In the genomic region with DNA sequence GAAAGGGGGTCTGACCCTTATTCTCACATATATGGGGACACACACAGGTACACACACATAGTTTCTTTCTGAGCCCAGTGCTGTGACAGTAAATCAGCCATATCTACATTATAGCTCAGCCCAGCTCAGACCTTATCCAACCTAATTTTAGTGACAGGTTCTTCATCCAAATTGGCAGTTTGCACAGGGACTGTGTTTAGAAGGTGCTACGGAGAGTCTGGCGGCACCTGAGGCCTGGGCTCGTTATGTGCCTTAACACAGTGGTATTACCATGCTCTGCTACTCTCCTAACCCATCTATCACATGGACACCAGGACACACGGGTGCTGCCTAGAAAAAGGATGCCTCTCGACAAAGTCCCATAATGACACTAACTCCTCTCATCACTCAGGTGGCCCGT, we compare ENCODE assay signal across 26 cellular contexts.
DNase-seq lines count a peak whose midpoint lies in the region; ATAC-seq, FAIRE-seq and TF ChIP-seq lines count a peak whose summit lies in the region.
"Had no signal": no experiment of that assay in that cellular context is flagged by ENCODE, and none has a peak within 500 bp of the region (broad histone marks: within the 10 kb centered on the region; RNA-seq: fewer than 3 reads in every experiment).

No MANE protein-coding gene starts in this region.

- 67 to 76% methylated on average over 6 of the region's 6 CpGs for WGBS in heart right ventricle, 2 donors
- 37 to 56% (median 55%) methylated on average over 6 of the region's 6 CpGs for WGBS in psoas muscle, 3 donors

- peak; percentile 18 for DNase-seq in NCI-H2227 (lab: John Stamatoyannopoulos, UW; ENCODE audit: unreplicated experiment)
- DNase-seq in NCI-H2227 treated with DMSO at 0.1 percent for 48 hours (lab: John Stamatoyannopoulos, UW), result no peak
- DNase-seq in bronchial epithelial cell (ENCODE audit: low read depth), result no peak
- no peak for DNase-seq in heart right ventricle
- DNase-seq in psoas muscle, result no peak
- DNase-seq in RWPE1 (ENCODE audit: low spot score), result no peak
- DNase-seq in omental fat pad (ENCODE audit: low spot score), result no peak
- no peak for DNase-seq in NCI-H345 treated with DMSO at 0.1 percent for 48 hours (lab: John Stamatoyannopoulos, UW; ENCODE audit: unreplicated experiment)
- DNase-seq: Caco-2; CD8-positive, alpha-beta T cell; GDM1; MM.1S; NCI-H1048; NCI-H1694; NCI-H2029 treated with DMSO at 0.1 percent for 48 hours; NCI-H345; NCI-H524; NCI-H748 treated with DMSO at 0.1 percent for 48 hours; PC-9; SHP77 treated with DMSO at 0.1 percent for 48 hours had no signal

- H3K4me3 ChIP-seq in bronchial epithelial cell (ENCODE audit: low read depth, low read length), result no peak overlapping the region
- H3K4me3 ChIP-seq in heart right ventricle, result no peak overlapping the region
- H3K4me3 ChIP-seq in psoas muscle, result no peak overlapping the region
- H3K4me3 ChIP-seq: GM12878, PC-9 had no signal

- intact Hi-C loops in heart right ventricle (cut with DNase I) (no loop called here), psoas muscle (cut with DNase I) (loop anchor here in 1 of 2 donors (10.0 kb wide), 1 partner anchor 272 kb away; no protein-coding TSS in a partner anchor)

- H3K36me3 ChIP-seq in bronchial epithelial cell (ENCODE audit: control insufficient read depth, insufficient read depth, low read length) (no peaks in the 10 kb centered on the region), heart right ventricle (no peaks in the 10 kb centered on the region), psoas muscle (ENCODE audit: insufficient read depth in 1 of 2, low read depth in 1 of 2) (no peaks in the 10 kb centered on the region)

- TF ChIP-seq CTCF in bronchial epithelial cell (IDR thresholded peaks at IDR 0.05; ENCODE audit: insufficient read depth, low read length, severe bottlenecking), result no peak
- no peak for TF ChIP-seq CTCF in heart right ventricle (IDR thresholded peaks at IDR 0.05)
- TF ChIP-seq CTCF in psoas muscle (IDR thresholded peaks at IDR 0.05), result no peak
- TF ChIP-seq CTCF in RWPE1 (conservative IDR thresholded peaks at IDR 0.05; ENCODE audit: low read depth), result no peak
- no peak for TF ChIP-seq CTCF in omental fat pad (IDR thresholded peaks at IDR 0.05)

- H3K27ac ChIP-seq in heart right ventricle (peak overlapping the region in 4 of 10 donors; percentile 26 to 58 (median 50)), psoas muscle (peak overlapping the region; percentile 65), RWPE1 (no peak overlapping the region)
- H3K27ac ChIP-seq: 22Rv1, C4-2B, HL-60, KMS-11, PC-9 had no signal

- H3K9me3 ChIP-seq in heart right ventricle, result no peaks in the 10 kb centered on the region
- H3K9me3 ChIP-seq in psoas muscle, result no peaks in the 10 kb centered on the region
- H3K9me3 ChIP-seq: Caco-2 had no signal

- FAIRE-seq in bronchial epithelial cell (lab: Jason Lieb, UNC), result peak; percentile 55
- FAIRE-seq: GM12878 had no signal

- peaks cover 9 to 82% (median 25%) of the 10 kb centered on the region in 9 donors for H3K4me1 ChIP-seq in heart right ventricle
- peaks cover 21% of the 10 kb centered on the region for H3K4me1 ChIP-seq in psoas muscle
- H3K4me1 ChIP-seq: Caco-2 had no signal

- ATAC-seq in heart right ventricle (peak in 6 of 8 donors; percentile 15 to 53 (median 39)), psoas muscle (peak in 3 of 4 donors; percentile 25 to 53 (median 30)), omental fat pad (ENCODE audit: low FRiP score) (no peak)
- ATAC-seq: CD8-positive, alpha-beta T cell; GM12878; HCT116 had no signal

- H3K27me3 ChIP-seq in bronchial epithelial cell (ENCODE audit: control insufficient read depth, insufficient read depth, low read length), result no peaks in the 10 kb centered on the region
- H3K27me3 ChIP-seq in heart right ventricle, result no peaks in the 10 kb centered on the region
- no peaks in the 10 kb centered on the region for H3K27me3 ChIP-seq in psoas muscle (ENCODE audit: insufficient read depth in 3 of 3, low read length in 2 of 3)

- CTCF ChIA-PET in RWPE1 (lab: Yijun Ruan, JAX), result no interaction called here

- POLR2A ChIA-PET in RWPE1 (lab: Yijun Ruan, JAX; ENCODE audit: low non-redundant PET), result no interaction called here
